ENCODE assay signal across 8 cellular contexts in the genomic region with DNA sequence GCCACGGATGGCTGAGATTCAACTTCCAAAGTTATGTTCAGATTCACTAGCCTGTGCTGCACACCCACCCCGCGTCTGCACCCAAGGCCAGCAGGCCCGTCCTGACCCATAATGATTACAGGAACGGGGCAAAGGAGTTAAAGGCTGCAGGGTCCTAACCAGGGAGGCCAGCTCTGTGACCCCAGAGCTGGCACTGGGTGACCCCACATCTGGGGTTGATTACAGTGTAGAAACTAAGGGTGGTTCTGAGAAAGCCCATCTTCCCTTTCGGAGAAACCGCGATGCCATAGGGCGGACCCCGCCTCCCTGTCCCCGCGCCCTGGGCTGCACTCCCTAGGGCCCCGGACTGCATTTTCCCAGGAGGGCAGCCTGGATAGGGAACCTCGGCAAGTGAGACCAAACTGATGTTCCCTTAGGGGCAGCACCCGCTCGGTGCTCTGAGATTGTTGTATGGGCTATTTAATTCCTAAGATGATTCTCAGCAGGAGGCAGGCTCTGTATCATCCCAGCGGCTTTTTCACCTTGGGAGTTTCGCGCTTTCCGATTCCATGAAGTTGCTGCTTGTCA. TPM values are rescaled to one million over a fixed set of nuclear protein-coding genes. Genes with fewer than 3 reads are reported as not detected.
DNase-seq lines count a peak whose midpoint lies in the region; ATAC-seq and TF ChIP-seq lines count a peak whose summit lies in the region.

No MANE protein-coding gene starts in this region.

- DNase-seq in GM23338 (ENCODE audit: low spot score) = peak; percentile 48
- no peak for DNase-seq in T-helper 17 cell
- no peak for DNase-seq in foreskin keratinocyte
- no peak for DNase-seq in SKM-1 treated with dmso at 0.1 percent for 144 hours (lab: John Stamatoyannopoulos, UW; ENCODE audit: unreplicated experiment)
- no peak for DNase-seq in NK-92 (lab: John Stamatoyannopoulos, UW; ENCODE audit: unreplicated experiment)

- H3K27me3 Mint-ChIP-seq in GM23338 (ENCODE audit: insufficient read depth, low read depth, poor library complexity) = peaks cover 15% of the 10 kb centered on the region
- no peaks in the 10 kb centered on the region for H3K27me3 Mint-ChIP-seq in T-helper 17 cell

- H3K9me3 ChIP-seq in T-helper 17 cell (ENCODE audit: control insufficient read depth, low read length, poor library complexity, severe bottlenecking) = no peaks in the 10 kb centered on the region
- no peaks in the 10 kb centered on the region for H3K9me3 ChIP-seq in skeletal muscle satellite cell (replicated peaks; ENCODE audit: low read length)

- peak; percentile 51 for ATAC-seq in GM23338
- ATAC-seq in T-helper 17 cell = no peak
- peak; percentile 5 for ATAC-seq in foreskin keratinocyte
- ATAC-seq in GM21576 (IDR thresholded peaks at IDR 0.05; ENCODE audit: unreplicated experiment) = no peak
- ATAC-seq in HG03135 (IDR thresholded peaks at IDR 0.05; ENCODE audit: unreplicated experiment) = no peak

- H3K36me3 Mint-ChIP-seq in GM23338 (ENCODE audit: low read depth) = no peaks in the 10 kb centered on the region
- H3K36me3 Mint-ChIP-seq in T-helper 17 cell (ENCODE audit: low read depth) = no peaks in the 10 kb centered on the region

- 0 out of 2 replicates have a peak overlapping the region, but pooled peaks have one; percentile 63 for H3K27ac ChIP-seq in GM23338 (ENCODE audit: low read depth)
- peak overlapping the region; percentile 19 for H3K27ac ChIP-seq in foreskin keratinocyte

- peak overlapping the region; percentile 80 for H3K4me3 Mint-ChIP-seq in GM23338
- peak overlapping the region; percentile 82 for H3K4me3 Mint-ChIP-seq in T-helper 17 cell

- peaks cover 15% of the 10 kb centered on the region for H3K27me3 ChIP-seq in GM23338 (ENCODE audit: insufficient read depth)
- peaks cover 6% of the 10 kb centered on the region for H3K27me3 ChIP-seq in foreskin keratinocyte
- H3K27me3 ChIP-seq in skeletal muscle satellite cell (ENCODE audit: control insufficient read depth, insufficient read depth, low read length) = no peaks in the 10 kb centered on the region

- H4K20me1 ChIP-seq in GM23338 (replicated peaks; ENCODE audit: insufficient read depth) = no peaks in the 10 kb centered on the region

- H3K4me2 ChIP-seq in GM23338 (peak overlapping the region; percentile 100), skeletal muscle satellite cell (ENCODE audit: low read length) (peak overlapping the region; percentile 93)

- H3K9ac ChIP-seq in skeletal muscle satellite cell (ENCODE audit: low read depth, low read length) = peak overlapping the region; percentile 56

- H3K36me3 ChIP-seq in GM23338 (ENCODE audit: insufficient read depth) (no peaks in the 10 kb centered on the region), skeletal muscle satellite cell (ENCODE audit: insufficient read depth, low read length) (no peaks in the 10 kb centered on the region)

- no peaks in the 10 kb centered on the region for H3K79me2 ChIP-seq in GM23338 (replicated peaks; ENCODE audit: insufficient read depth)

- H3K4me3 ChIP-seq in GM23338 = peak overlapping the region; percentile 90
- H3K4me3 ChIP-seq in skeletal muscle satellite cell (ENCODE audit: low read length) = peak overlapping the region; percentile 66

- H3K9me2 ChIP-seq in GM23338 (ENCODE audit: insufficient read depth) = 0 out of 2 replicates have a peak, but pooled peaks cover 5% of the 10 kb centered on the region

- H3K9me3 Mint-ChIP-seq in GM23338 = peaks cover 7% of the 10 kb centered on the region; the same call in 2 of the 3 replicates

- TF ChIP-seq CTCF in GM23338 (conservative IDR thresholded peaks at IDR 0.05; ENCODE audit: low read depth in 2 of 2) (no peak), foreskin keratinocyte (conservative IDR thresholded peaks at IDR 0.05) (no peak)

- H3F3A ChIP-seq in GM23338 (replicated peaks; ENCODE audit: low read depth) = no peaks in the 10 kb centered on the region

- peak overlapping the region; percentile 42; the same call in 1 of the 2 replicates for H3K27ac Mint-ChIP-seq in GM23338
- H3K27ac Mint-ChIP-seq in T-helper 17 cell = peak overlapping the region; percentile 83

- H3K4me1 ChIP-seq in GM23338 (ENCODE audit: insufficient read depth) (no peaks in the 10 kb centered on the region; the same call in 1 of the 2 replicates), foreskin keratinocyte (no peaks in the 10 kb centered on the region), skeletal muscle satellite cell (ENCODE audit: control insufficient read depth, insufficient read depth, low read length) (peaks cover 14% of the 10 kb centered on the region)

- peaks cover 8% of the 10 kb centered on the region; the same call in 2 of the 3 replicates for H3K4me1 Mint-ChIP-seq in GM23338
- H3K4me1 Mint-ChIP-seq in T-helper 17 cell = peaks cover 5% of the 10 kb centered on the region

- peak overlapping the region; percentile 98 for H2AFZ ChIP-seq in GM23338

TF ChIP-seq in GM23338, 12 proteins besides CTCF, POLR2A, EP300 and RAD21:
- TF ChIP-seq STAT1 (IDR thresholded peaks at IDR 0.05; ENCODE audit: unreplicated experiment) = no peak
- no peak for TF ChIP-seq JUNB (IDR thresholded peaks at IDR 0.05; ENCODE audit: unreplicated experiment)

RNA-seq across cellular contexts. Expression of gene GPR148, which starts 2.2 kb away (rescaled TPM):
- total RNA-seq in GM23338 (2014; rRNA removed; shearing (Covaris generic)) = not detected in 2 replicates
- 0.16 TPM in 1 of 2 replicates, not detected in the other for polyA plus RNA-seq in GM23338 (2016; fragmentation: Nextera tagmentation; extraction: Ambion mirVana)
- total RNA-seq in T-helper 17 cell = not detected
- not detected in 2 replicates for total RNA-seq in foreskin keratinocyte
- polyA plus RNA-seq in foreskin keratinocyte = not detected in 2 replicates
- total RNA-seq in skeletal muscle satellite cell (2012; rRNA removed) = not detected in 2 replicates

RNA-seq across cellular contexts. Expression of gene AMER3, which starts 28.6 kb away (rescaled TPM):
- 0.49 and 0.62 TPM in 2 replicates for total RNA-seq in GM23338 (2014; rRNA removed; shearing (Covaris generic))
- polyA plus RNA-seq in GM23338 (2016; fragmentation: Nextera tagmentation; extraction: Ambion mirVana) (0.05 TPM in 1 of 2 replicates, not detected in the other), foreskin keratinocyte (not detected in 2 replicates)
- total RNA-seq in T-helper 17 cell (not detected), foreskin keratinocyte (not detected in 2 replicates)
- not detected in 2 replicates for total RNA-seq in skeletal muscle satellite cell (2012; rRNA removed)

Comparison
In these comparisons a context has a peak if more than half of its experiments do, and no peak if none do; other contexts are left out.
1. ATAC-seq: peak in GM23338 (single experiment) and foreskin keratinocyte (single experiment); none in T-helper 17 cell (single experiment), GM21576 (single experiment) and HG03135 (single experiment).